ENCODE assay signal across 8 cellular contexts in the genomic region with DNA sequence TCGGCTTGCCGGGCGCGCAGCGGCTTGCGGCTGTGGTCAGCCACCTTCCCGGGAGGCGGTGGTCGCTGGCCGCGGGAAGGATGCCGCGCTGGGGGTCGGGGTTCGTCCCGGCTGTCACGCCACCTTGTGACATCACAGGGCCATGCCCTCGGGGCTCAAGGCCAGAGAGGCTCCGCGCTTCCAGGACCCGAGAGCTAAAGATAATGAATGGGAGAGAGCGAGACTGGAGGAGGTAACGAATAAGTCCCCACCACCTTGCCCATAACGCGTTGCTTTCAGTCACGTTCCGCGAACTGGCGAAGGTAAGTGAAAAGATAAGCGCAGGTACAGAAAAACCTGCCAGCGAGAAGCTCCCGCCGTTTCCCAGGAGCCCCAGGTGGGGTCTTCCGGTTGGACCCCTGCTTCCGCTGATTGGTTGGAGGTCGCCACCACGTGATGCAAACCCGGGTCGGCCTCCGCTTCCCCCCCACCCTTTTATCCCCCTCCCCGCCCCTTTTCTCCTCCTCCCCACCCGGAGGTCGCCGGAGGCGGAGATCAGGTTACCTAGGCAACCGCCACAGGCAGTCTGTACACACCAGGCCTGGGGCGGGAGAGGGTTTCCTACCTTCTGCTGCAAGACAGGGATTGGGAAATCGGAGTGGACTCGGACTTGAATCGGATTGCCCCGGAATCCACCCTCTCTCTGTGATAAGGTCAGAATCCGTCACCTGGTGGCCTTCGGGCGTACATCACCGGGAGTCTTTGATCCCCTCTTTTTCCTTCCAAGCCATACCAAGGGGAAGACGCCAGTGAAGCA. TPM values are rescaled to one million over a fixed set of nuclear protein-coding genes. Genes with fewer than 3 reads are reported as not detected.
DNase-seq lines count a peak whose midpoint lies in the region; ATAC-seq lines count a peak whose summit lies in the region.

LRRC9 (plus strand) TSS at position 563 of the 796 bp plus-strand sequence.

- peak within 1 kb of the TSS; percentile 74 for H2BK15ac ChIP-seq in mesendoderm (replicated peaks; ENCODE audit: low read depth)

- DNase-seq in DMS79 treated with DMSO at 0.1 percent for 48 hours (lab: John Stamatoyannopoulos, UW) (peak; percentile 86), HuH-7.5 (ENCODE audit: low spot score) (peak; percentile 56), T-cell (peak in 30 of 34 experiments; percentile 2 to 45 (median 24)), mesendoderm (peak; percentile 99), substantia nigra (lab: John Stamatoyannopoulos, UW) (peak in 28 of 49 donors; percentile 4 to 88 (median 26))
- no peak for DNase-seq in effector memory CD8-positive, alpha-beta T cell

- H3K79me1 ChIP-seq in mesendoderm (ENCODE audit: low read length): no peaks in the 10 kb centered on the region

- ATAC-seq in T-cell (replicated peaks in 1 of 4): peak; percentile 48 to 81 (median 56)
- ATAC-seq in effector memory CD8-positive, alpha-beta T cell (replicated peaks): peak; percentile 32
- no peak for ATAC-seq in GM19324 (IDR thresholded peaks at IDR 0.05; ENCODE audit: low FRiP score, unreplicated experiment)
- ATAC-seq in GM21423 (IDR thresholded peaks at IDR 0.05; ENCODE audit: unreplicated experiment): no peak

- no peak within 1 kb of the TSS for H2AK5ac ChIP-seq in mesendoderm (ENCODE audit: low read length)

- H2BK5ac ChIP-seq in mesendoderm (ENCODE audit: low read length): peak within 1 kb of the TSS; percentile 77

- peaks cover 3% of the 10 kb centered on the region for H3K4me1 ChIP-seq in mesendoderm (ENCODE audit: control insufficient read depth, low read depth, low read length)

- WGBS in mesendoderm (ENCODE audit: extremely low coverage, insufficient coverage, low lambda C conversion rate): no CpG with 5 or more reads among the region's 56 CpGs

- H3K27ac Mint-ChIP-seq in T-cell: no peak within 1 kb of the TSS
- H3K27ac Mint-ChIP-seq in effector memory CD8-positive, alpha-beta T cell: no peak within 1 kb of the TSS

- H3K56ac ChIP-seq in mesendoderm (ENCODE audit: low read length): peak within 1 kb of the TSS; percentile 95

- H3K9me3 Mint-ChIP-seq in T-cell: no peaks in the 10 kb centered on the region
- no peaks in the 10 kb centered on the region for H3K9me3 Mint-ChIP-seq in effector memory CD8-positive, alpha-beta T cell

- H3K4me3 ChIP-seq in mesendoderm (ENCODE audit: low read length): peak within 1 kb of the TSS; percentile 66

- peak within 1 kb of the TSS; percentile 69 to 76 (median 70) for H3K4me3 Mint-ChIP-seq in T-cell
- peak within 1 kb of the TSS; percentile 53 to 72 for H3K4me3 Mint-ChIP-seq in effector memory CD8-positive, alpha-beta T cell

- CTCF ChIA-PET in T-cell (lab: Charles Lee): no interaction called here

- no peaks in the 10 kb centered on the region for H3K79me2 ChIP-seq in mesendoderm (ENCODE audit: control insufficient read depth, insufficient read depth, low read length)

- peak within 1 kb of the TSS; percentile 6 for H3K23ac ChIP-seq in mesendoderm (ENCODE audit: low read length)

- H4K8ac ChIP-seq in mesendoderm (ENCODE audit: low read depth, low read length): no peak within 1 kb of the TSS

- H3K27me3 Mint-ChIP-seq in T-cell: peaks cover 25 to 59% of the 10 kb centered on the region in 2 donors
- H3K27me3 Mint-ChIP-seq in effector memory CD8-positive, alpha-beta T cell: peaks cover 58 to 62% of the 10 kb centered on the region in 2 donors

- no peaks in the 10 kb centered on the region for H3K36me3 ChIP-seq in mesendoderm (ENCODE audit: control insufficient read depth, insufficient read depth, low read length)

- POLR2A ChIA-PET in T-cell (lab: Charles Lee): interaction anchor here in 1 of 2 donors (0.7 kb wide), 1 partner anchor 99 kb away, joined by 3 read pairs; no protein-coding TSS in a partner anchor

- H3K18ac ChIP-seq in mesendoderm (ENCODE audit: low read length): peak within 1 kb of the TSS; percentile 61

- H3K36me3 Mint-ChIP-seq in T-cell: no peaks in the 10 kb centered on the region
- H3K36me3 Mint-ChIP-seq in effector memory CD8-positive, alpha-beta T cell (ENCODE audit: insufficient read depth): no peaks in the 10 kb centered on the region

- H2BK120ac ChIP-seq in mesendoderm (ENCODE audit: low read depth, low read length): no peak within 1 kb of the TSS

- H3K27ac ChIP-seq in mesendoderm (ENCODE audit: low read depth, low read length): peak within 1 kb of the TSS; percentile 83
- H3K27ac ChIP-seq in substantia nigra (ENCODE audit: low read depth, low read length, poor library complexity, severe bottlenecking): no peak within 1 kb of the TSS

- H3K9ac ChIP-seq in mesendoderm (ENCODE audit: low read length): peak within 1 kb of the TSS; percentile 79

- H3K4me2 ChIP-seq in mesendoderm (ENCODE audit: low read length): peak within 1 kb of the TSS; percentile 82

- no peak within 1 kb of the TSS for H4K5ac ChIP-seq in mesendoderm (ENCODE audit: low read length)

- peaks cover 0 to 10% (median 9%) of the 10 kb centered on the region in 3 donors for H3K4me1 Mint-ChIP-seq in T-cell
- H3K4me1 Mint-ChIP-seq in effector memory CD8-positive, alpha-beta T cell (ENCODE audit: low read depth in 2 of 2): peaks cover 0 to 8% of the 10 kb centered on the region in 2 donors

- H3K27me3 ChIP-seq in mesendoderm (ENCODE audit: insufficient read depth, low read length, poor library complexity): no peaks in the 10 kb centered on the region

- H3K4ac ChIP-seq in mesendoderm (ENCODE audit: low read depth, low read length): peak within 1 kb of the TSS; percentile 55

RNA-seq across cellular contexts. Expression of gene LRRC9, which starts in this region (rescaled TPM):
- not detected for total RNA-seq in T-cell
- 0.48 TPM for polyA plus RNA-seq in mesendoderm (2013, experiment 1 of 2)
- polyA plus RNA-seq in mesendoderm (2013, experiment 2 of 2): 0.64 TPM

Comparison
In these comparisons a context has a peak if more than half of its experiments do, and no peak if none do; other contexts are left out.
1. Peak in DNase-seq and ATAC-seq in T-cell; RNA of the gene not detected or under 1 TPM.
2. DNase-seq: peak in DMS79 treated with DMSO at 0.1 percent for 48 hours (single experiment), HuH-7.5 (single experiment), mesendoderm (single experiment) and substantia nigra (28 of 49); none in effector memory CD8-positive, alpha-beta T cell (0 of 3).